In genomic region chr7:21426958-21427860, GRCh38 we compare ENCODE assay signal across 8 cellular contexts. TPM values are rescaled to one million over a fixed set of nuclear protein-coding genes. Genes with fewer than 3 reads are reported as not detected.
DNase-seq lines count a peak whose midpoint lies in the region; ATAC-seq and TF ChIP-seq lines count a peak whose summit lies in the region.

No MANE protein-coding gene starts in this region.

- no peak overlapping the region for H3K9ac ChIP-seq in muscle layer of colon (ENCODE audit: low read length)

- H4K20me1 ChIP-seq in PC-9 (ENCODE audit: insufficient read depth), result no peaks in the 10 kb centered on the region

- H3K27me3 ChIP-seq in PC-9 (ENCODE audit: insufficient read depth, low read depth), result no peaks in the 10 kb centered on the region
- H3K27me3 ChIP-seq in muscle layer of colon (ENCODE audit: control insufficient read depth in 1 of 2, insufficient read depth in 2 of 2, low read length in 2 of 2), result no peaks in the 10 kb centered on the region

- H3K36me3 Mint-ChIP-seq in activated T-cell treated with anti-CD3 and anti-CD28 coated beads, Interleukin-2, amount 50 U/mL, for 4 hours (ENCODE audit: insufficient read depth), result peaks cover 14% of the 10 kb centered on the region

- H3F3A ChIP-seq in PC-9 (ENCODE audit: insufficient read depth, low read depth), result peaks cover 8% of the 10 kb centered on the region; the same call in 1 of the 2 replicates

- no peaks in the 10 kb centered on the region for H3K79me2 ChIP-seq in PC-9 (ENCODE audit: low read depth)

- TSS peak; percentile 93 for BruUV-seq in PC-9 (replicated peaks; lab: Mats Ljungman, UMichigan)

- no peaks in the 10 kb centered on the region for H3K9me3 Mint-ChIP-seq in activated T-cell treated with anti-CD3 and anti-CD28 coated beads, Interleukin-2, amount 50 U/mL, for 4 hours

- H3K4me3 Mint-ChIP-seq in activated T-cell treated with anti-CD3 and anti-CD28 coated beads, Interleukin-2, amount 50 U/mL, for 4 hours, result peak overlapping the region; percentile 97

- H3K4me1 ChIP-seq in PC-9 (replicated peaks; ENCODE audit: insufficient read depth) (peaks cover 20% of the 10 kb centered on the region), muscle layer of colon (ENCODE audit: insufficient read depth, low read length) (peaks cover 17% of the 10 kb centered on the region)

- H3K9me2 ChIP-seq in PC-9 (ENCODE audit: insufficient read depth), result no peaks in the 10 kb centered on the region

- peak; percentile 100 for DNase-seq in DMS53 treated with DMSO at 0.1 percent for 48 hours (lab: John Stamatoyannopoulos, UW; ENCODE audit: unreplicated experiment)
- DNase-seq in KBM-7, result peak; percentile 99
- peak; percentile 97 to 100 for DNase-seq in PC-9
- DNase-seq in activated T-cell treated with anti-CD3 and anti-CD28 coated beads, Interleukin-2, amount 50 U/mL, for 4 hours, result peak; percentile 99
- peak; percentile 98 for DNase-seq in stimulated activated CD8-positive, alpha-beta memory T cell treated with anti-CD3 and anti-CD28 coated beads, Interleukin-7, amount 100 ng/mL, for 1 hour (ENCODE audit: low read depth in 2 of 2)

- no peak for TF ChIP-seq CTCF in PC-9 (conservative IDR thresholded peaks at IDR 0.05)

- peak overlapping the region; percentile 79 for H3K4me3 ChIP-seq in PC-9
- peak overlapping the region; percentile 63 to 97 for H3K4me3 ChIP-seq in muscle layer of colon (ENCODE audit: low read depth in 1 of 2, low read length in 2 of 2)

- H3K36me3 ChIP-seq in PC-9 (ENCODE audit: low read depth) (no peaks in the 10 kb centered on the region), muscle layer of colon (ENCODE audit: insufficient read depth, low read length) (no peaks in the 10 kb centered on the region)

- H2AFZ ChIP-seq in PC-9, result peak overlapping the region; percentile 100

- peak overlapping the region; percentile 82 for H3K4me2 ChIP-seq in PC-9

- no peaks in the 10 kb centered on the region for H3K27me3 Mint-ChIP-seq in activated T-cell treated with anti-CD3 and anti-CD28 coated beads, Interleukin-2, amount 50 U/mL, for 4 hours (ENCODE audit: low read depth)

- CTCF ChIA-PET in PC-9 (lab: Charles Lee), result interaction anchor here (0.6 to 0.7 kb wide), 2 partner anchors 43 to 566 kb away, joined by 3 to 4 read pairs; no protein-coding TSS in a partner anchor

- H3K27ac ChIP-seq in PC-9 (peak overlapping the region; percentile 81), muscle layer of colon (ENCODE audit: low read depth, low read length) (peak overlapping the region; percentile 89)

- POLR2A ChIA-PET in PC-9 (lab: Charles Lee; ENCODE audit: unreplicated experiment), result interaction anchor here (0.6 to 0.7 kb wide), 3 partner anchors 518 to 1808 kb away, joined by 3 to 11 read pairs (median 6); partner anchors contain the start of gene CDCA7L

- intact Hi-C loops in PC-9 (cut with micrococcal nuclease; ENCODE audit: unreplicated experiment), result loop anchor here (1.0 to 10.0 kb wide), 6 partner anchors 61 to 1148 kb away; partner anchors contain the start of gene CDCA7L

- peak; percentile 81 for ATAC-seq in GM21723 (IDR thresholded peaks at IDR 0.05; ENCODE audit: unreplicated experiment)
- ATAC-seq in activated T-cell treated with anti-CD3 and anti-CD28 coated beads, Interleukin-2, amount 50 U/mL, for 4 hours, result peak; percentile 77
- peak; percentile 97 for ATAC-seq in esophagus mucosa

- in situ Hi-C loops in KBM-7 (cut with MboI; ENCODE audit: low pct_unique_long_range_greater_than_20kb, low sequenced_read_pairs), result no loop called here

- no peaks in the 10 kb centered on the region for H3K9me3 ChIP-seq in PC-9 (ENCODE audit: insufficient read depth, low read depth)
- no peaks in the 10 kb centered on the region for H3K9me3 ChIP-seq in muscle layer of colon (ENCODE audit: low read length)

- peaks cover 46% of the 10 kb centered on the region for H3K4me1 Mint-ChIP-seq in activated T-cell treated with anti-CD3 and anti-CD28 coated beads, Interleukin-2, amount 50 U/mL, for 4 hours (ENCODE audit: low read depth)

RNA-seq across cellular contexts. Expression of gene SP4, which starts 0.7 kb away (rescaled TPM):
- total RNA-seq in PC-9 (2021), result 5.4 and 6.1 TPM in 2 replicates
- total RNA-seq in activated T-cell treated with anti-CD3 and anti-CD28 coated beads, Interleukin-2, amount 50 U/mL, for 4 hours, result 10 to 100 TPM; 10.5 to 16.5 (median 11.8) TPM
- total RNA-seq in esophagus mucosa, result 2.6 TPM

Comparison
In these comparisons a context has a peak if more than half of its experiments do, and no peak if none do; other contexts are left out.
1. Peak in every context shown above with its lines: DNase-seq, ATAC-seq, H3K4me3 ChIP-seq and H3K27ac ChIP-seq.